ENCODE assay signal across 8 cellular contexts in the genomic region with DNA sequence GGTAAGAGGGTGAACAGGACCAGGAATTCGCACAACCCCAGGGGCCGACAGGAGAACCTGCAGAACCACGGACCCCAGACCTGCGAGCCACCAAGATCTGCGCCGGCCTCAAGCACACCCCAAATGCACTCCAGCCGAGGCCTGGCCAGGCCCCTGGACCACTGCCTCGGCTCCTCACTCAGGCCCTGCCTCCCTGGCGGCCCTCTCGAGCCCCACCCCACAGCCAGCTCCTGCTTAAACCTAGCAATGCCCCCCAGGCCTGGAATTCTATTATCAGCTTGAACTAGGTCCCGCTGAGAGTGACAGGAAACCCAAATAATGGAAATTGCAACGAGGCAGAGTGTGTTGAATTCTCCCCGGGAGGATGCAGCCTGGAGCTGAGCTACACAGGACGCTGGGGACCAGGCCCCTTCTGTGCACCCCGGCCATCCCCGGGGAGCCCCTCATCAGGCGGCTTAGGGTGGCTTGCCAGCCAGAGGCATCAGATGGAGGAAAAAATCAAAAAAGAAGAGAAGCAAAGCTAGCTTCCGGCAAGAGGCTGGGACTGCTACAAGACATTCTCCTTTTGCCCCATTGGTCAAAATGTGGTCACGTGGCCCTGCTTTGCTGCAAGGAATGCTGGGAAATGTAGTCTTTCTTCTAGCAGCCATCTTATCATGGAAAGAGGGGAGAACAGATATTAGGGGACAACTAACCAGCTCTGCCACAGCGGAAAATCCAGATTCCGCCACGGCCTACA. TPM values are rescaled to one million over a fixed set of nuclear protein-coding genes. Genes with fewer than 3 reads are reported as not detected.
DNase-seq lines count a peak whose midpoint lies in the region; ATAC-seq and TF ChIP-seq lines count a peak whose summit lies in the region.

No MANE protein-coding gene starts in this region.

- TF ChIP-seq POLR2A in suprapubic skin (IDR thresholded peaks at IDR 0.05) = no peak

- peak; percentile 96 for DNase-seq in GM10266 (ENCODE audit: extremely low spot score)
- peak; percentile 85 for DNase-seq in M059J (ENCODE audit: low read depth)
- DNase-seq in SK-N-DZ (ENCODE audit: low spot score) = peak; percentile 96
- peak; percentile 81 for DNase-seq in activated naive CD4-positive, alpha-beta T cell treated with anti-CD3 and anti-CD28 coated beads, Interleukin-2, amount 50 U/mL, for 16 hours
- peak; percentile 91 for DNase-seq in globus pallidus (ENCODE audit: low spot score)
- peak; percentile 100 for DNase-seq in osteoblast (ENCODE audit: insufficient read length, low spot score, missing footprints)
- peak; percentile 81 to 91 for DNase-seq in suprapubic skin (ENCODE audit: low spot score in 2 of 2)

- H3K4me1 ChIP-seq in osteoblast (ENCODE audit: insufficient read depth, low read length) = peaks cover 3% of the 10 kb centered on the region
- H3K4me1 ChIP-seq in suprapubic skin = peaks cover 4% of the 10 kb centered on the region

- H4K20me1 ChIP-seq in osteoblast (ENCODE audit: insufficient read depth, low read length) = no peaks in the 10 kb centered on the region

- H3K27me3 ChIP-seq in osteoblast (ENCODE audit: insufficient read depth, low read length) (no peaks in the 10 kb centered on the region), suprapubic skin (no peaks in the 10 kb centered on the region)

- TF ChIP-seq EP300 in suprapubic skin (IDR thresholded peaks at IDR 0.05) = no peak

- H3K79me2 ChIP-seq in osteoblast (ENCODE audit: insufficient read depth, low read length) = no peaks in the 10 kb centered on the region

- 62% methylated on average over 19 of the region's 22 CpGs for WGBS in suprapubic skin

- H3K36me3 ChIP-seq in osteoblast (ENCODE audit: insufficient read depth, low read length) (no peaks in the 10 kb centered on the region), suprapubic skin (no peaks in the 10 kb centered on the region)

- H3K9me3 ChIP-seq in osteoblast (ENCODE audit: low read depth, low read length) (no peaks in the 10 kb centered on the region), suprapubic skin (no peaks in the 10 kb centered on the region)

- ATAC-seq in HG02588 (IDR thresholded peaks at IDR 0.05; ENCODE audit: unreplicated experiment) = no peak

- no peak for TF ChIP-seq CTCF in GM10266 (IDR thresholded peaks at IDR 0.05; ENCODE audit: control insufficient read depth, insufficient read depth, low read depth, missing control alignments)
- no peak for TF ChIP-seq CTCF in osteoblast (IDR thresholded peaks at IDR 0.05; ENCODE audit: extremely low read depth, low read depth, low read length)
- TF ChIP-seq CTCF in suprapubic skin (IDR thresholded peaks at IDR 0.05) = no peak

- H3K27ac ChIP-seq in osteoblast (ENCODE audit: low read depth, low read length) (no peak overlapping the region), suprapubic skin (no peak overlapping the region)

- H3K4me3 ChIP-seq in osteoblast (ENCODE audit: insufficient read depth, low read length) (peak overlapping the region; percentile 64), suprapubic skin (peak overlapping the region; percentile 32)

- peak overlapping the region; percentile 76 for H3K4me2 ChIP-seq in osteoblast (ENCODE audit: insufficient read depth, low read length)

- peak overlapping the region; percentile 100 for H2AFZ ChIP-seq in osteoblast (ENCODE audit: low read length)

RNA-seq across cellular contexts. Expression of a gene that starts 2.4 kb away (rescaled TPM):
- not detected in 2 replicates for total RNA-seq in M059J (2014; rRNA removed; shearing (Covaris generic))
- polyA plus RNA-seq in SK-N-DZ (2014; cell fraction: cytosol; rRNA removed) = not detected in 2 replicates
- polyA plus RNA-seq in SK-N-DZ (2014; cell fraction: nucleus; rRNA removed) = not detected in 2 replicates
- total RNA-seq in osteoblast (not detected in 2 replicates), suprapubic skin (not detected)

RNA-seq across cellular contexts. Expression of a gene that starts 49.6 kb away (rescaled TPM):
- 3.0 and 4.0 TPM in 2 replicates for total RNA-seq in M059J (2014; rRNA removed; shearing (Covaris generic))
- polyA plus RNA-seq in SK-N-DZ (2014; cell fraction: cytosol; rRNA removed) = 108 and 109 TPM in 2 replicates
- 144 and 174 TPM in 2 replicates for polyA plus RNA-seq in SK-N-DZ (2014; cell fraction: nucleus; rRNA removed)
- total RNA-seq in osteoblast (0.88 and 1.1 TPM in 2 replicates), suprapubic skin (1 to 10 TPM; 2.2 to 7.0 (median 5.2) TPM)
